In genomic region chr5:139644001-139644456, GRCh38 we compare ENCODE assay signal across 15 cellular contexts. TPM values are rescaled to one million over a fixed set of nuclear protein-coding genes. Genes with fewer than 3 reads are reported as not detected.
A peak's percentile ranks its signal among the peaks of the same experiment; 100 is the strongest.
DNase-seq lines count a peak whose midpoint lies in the region; ATAC-seq and TF ChIP-seq lines count a peak whose summit lies in the region.
"Had no signal": no experiment of that assay in that cellular context is flagged by ENCODE, and none has a peak within 500 bp of the region (broad histone marks: within the 10 kb centered on the region; RNA-seq: fewer than 3 reads in every experiment).

No MANE protein-coding gene starts in this region.

- H3K27ac ChIP-seq in right lobe of liver (peak overlapping the region; percentile 63 to 82 (median 66)), spleen (no peak overlapping the region)
- no peak overlapping the region for H3K27ac ChIP-seq in CD8-positive, alpha-beta T cell (ENCODE audit: low read depth, low read length)
- H3K27ac ChIP-seq: ascending aorta, parathyroid adenoma had no signal

- H3K36me3 Mint-ChIP-seq in activated B cell treated with CpG ODN at 0.5 μM for 24 hours (ENCODE audit: low read depth): no peaks in the 10 kb centered on the region
- H3K36me3 Mint-ChIP-seq in CD8-positive, alpha-beta T cell: no peaks in the 10 kb centered on the region
- H3K36me3 Mint-ChIP-seq: CD4-positive, alpha-beta memory T cell had no signal

- H3K27me3 Mint-ChIP-seq in activated B cell treated with CpG ODN at 0.5 μM for 24 hours: no peaks in the 10 kb centered on the region
- H3K27me3 Mint-ChIP-seq in CD8-positive, alpha-beta T cell (ENCODE audit: low read depth): peaks cover 5% of the 10 kb centered on the region

- CTCF ChIA-PET in activated B cell treated with CpG ODN at 0.5 μM for 24 hours (lab: Charles Lee): interaction anchor here (1.4 to 2.3 kb wide), 2 partner anchors 10 to 122 kb away, joined by 6 to 7 read pairs; no protein-coding TSS in a partner anchor
- CTCF ChIA-PET in CD8-positive, alpha-beta T cell (lab: Charles Lee): interaction anchor here (1.6 to 8.3 kb wide), 2 partner anchors 9 to 47 kb away, joined by 9 to 104 read pairs; no protein-coding TSS in a partner anchor

- no peaks in the 10 kb centered on the region for H3K36me3 ChIP-seq in right lobe of liver
- H3K36me3 ChIP-seq in spleen: no peaks in the 10 kb centered on the region
- H3K36me3 ChIP-seq in CD8-positive, alpha-beta T cell (ENCODE audit: insufficient read depth, low read length): no peaks in the 10 kb centered on the region
- H3K36me3 ChIP-seq: ascending aorta had no signal

- H3K27ac Mint-ChIP-seq in activated B cell treated with CpG ODN at 0.5 μM for 24 hours: peak overlapping the region; percentile 66
- no peak overlapping the region for H3K27ac Mint-ChIP-seq in CD8-positive, alpha-beta T cell
- H3K27ac Mint-ChIP-seq: stimulated activated naive CD8-positive, alpha-beta T cell treated with anti-CD3 and anti-CD28 coated beads, Interleukin-15, amount 100 ng/mL, for 72 hours had no signal

- DNase-seq in GM13977 (ENCODE audit: low spot score) (peak; percentile 8), activated B cell treated with CpG ODN at 0.5 μM for 24 hours (no peak), right lobe of liver (peak; percentile 65 to 91 (median 87)), spleen (peak; percentile 50), DMS 273 (lab: John Stamatoyannopoulos, UW; ENCODE audit: unreplicated experiment) (no peak), DMS53 treated with DMSO at 0.1 percent for 48 hours (lab: John Stamatoyannopoulos, UW; ENCODE audit: unreplicated experiment) (no peak)
- DNase-seq in CD8-positive, alpha-beta T cell: no peak
- DNase-seq: CD4-positive, alpha-beta memory T cell; NCI-H69; SHP77 treated with DMSO at 0.1 percent for 48 hours; stimulated activated CD4-positive, alpha-beta T cell treated with anti-CD3 and anti-CD28 coated beads, Interleukin-4, amount 100 ng/mL, for 24 hours had no signal

- H3K4me3 ChIP-seq in right lobe of liver (no peak overlapping the region), spleen (no peak overlapping the region)
- H3K4me3 ChIP-seq in CD8-positive, alpha-beta T cell (ENCODE audit: low read depth, low read length): no peak overlapping the region
- H3K4me3 ChIP-seq: ascending aorta had no signal

- H3K4me1 ChIP-seq in right lobe of liver: peaks cover 0 to 59% (median 33%) of the 10 kb centered on the region in 4 donors
- H3K4me1 ChIP-seq in spleen: peaks cover 16 to 79% (median 37%) of the 10 kb centered on the region in 6 donors
- peaks cover 22% of the 10 kb centered on the region for H3K4me1 ChIP-seq in CD8-positive, alpha-beta T cell (ENCODE audit: insufficient read depth, low read length)

- H3K9me3 ChIP-seq in right lobe of liver: no peaks in the 10 kb centered on the region
- H3K9me3 ChIP-seq in spleen: no peaks in the 10 kb centered on the region
- H3K9me3 ChIP-seq in CD8-positive, alpha-beta T cell (ENCODE audit: low read length): no peaks in the 10 kb centered on the region
- H3K9me3 ChIP-seq: ascending aorta had no signal

- no peaks in the 10 kb centered on the region for H3K27me3 ChIP-seq in right lobe of liver
- H3K27me3 ChIP-seq in spleen (replicated peaks in 1 of 7): peaks cover 0 to 25% (median 0%) of the 10 kb centered on the region in 7 donors
- no peaks in the 10 kb centered on the region for H3K27me3 ChIP-seq in CD8-positive, alpha-beta T cell (ENCODE audit: insufficient read depth, low read length)
- H3K27me3 ChIP-seq: ascending aorta had no signal

- in situ Hi-C loops in GM13977 (cut with MboI; ENCODE audit: low pct_unique_long_range_greater_than_20kb, low sequenced_read_pairs, unreplicated experiment): no loop called here

- WGBS in right lobe of liver (ENCODE audit: insufficient coverage, low coverage, low lambda C conversion rate, missing lambda C conversion rate): 67% methylated on average over 1 of the region's 5 CpGs
- WGBS in spleen, 5 donors: 83 to 90% (median 86%) methylated on average over 5 of the region's 5 CpGs

- TF ChIP-seq POLR2A in right lobe of liver (IDR thresholded peaks at IDR 0.05) (no peak), spleen (IDR thresholded peaks at IDR 0.05) (no peak)

- POLR2A ChIA-PET in activated B cell treated with CpG ODN at 0.5 μM for 24 hours (lab: Charles Lee): interaction anchor here (1.2 to 2.9 kb wide), 2 partner anchors 8 to 17 kb away, joined by 5 to 7 read pairs; no protein-coding TSS in a partner anchor
- POLR2A ChIA-PET in CD8-positive, alpha-beta T cell (lab: Charles Lee): interaction anchor here (0.5 to 7.3 kb wide), 3 partner anchors 10 to 125 kb away, joined by 3 to 42 read pairs (median 3); no protein-coding TSS in a partner anchor

- intact Hi-C loops in activated B cell treated with CpG ODN at 0.5 μM for 24 hours (cut with micrococcal nuclease): no loop called here
- intact Hi-C loops in right lobe of liver (cut with DNase I): loop anchor here in 1 of 2 donors (5.0 kb wide), 1 partner anchor 43 kb away; no protein-coding TSS in a partner anchor
- intact Hi-C loops in spleen (cut with DNase I; ENCODE audit: low total_unique reads): no loop called here
- intact Hi-C loops in CD8-positive, alpha-beta T cell (cut with DNase I, micrococcal nuclease): no loop called here

- no peaks in the 10 kb centered on the region for H3K9me3 Mint-ChIP-seq in activated B cell treated with CpG ODN at 0.5 μM for 24 hours
- no peaks in the 10 kb centered on the region for H3K9me3 Mint-ChIP-seq in CD8-positive, alpha-beta T cell
- H3K9me3 Mint-ChIP-seq: CD4-positive, alpha-beta memory T cell; stimulated activated naive CD8-positive, alpha-beta T cell treated with anti-CD3 and anti-CD28 coated beads, Interleukin-15, amount 100 ng/mL, for 72 hours had no signal

- TF ChIP-seq CTCF in GM13977 (IDR thresholded peaks at IDR 0.05; ENCODE audit: extremely low read depth, insufficient read depth, missing control alignments) (no peak), activated B cell treated with CpG ODN at 0.5 μM for 24 hours (IDR thresholded peaks at IDR 0.05) (no peak), right lobe of liver (IDR thresholded peaks at IDR 0.05) (no peak), spleen (IDR thresholded peaks at IDR 0.05 in 8 of 11, conservative IDR thresholded peaks at IDR 0.05 in 3 of 11) (no peak)
- TF ChIP-seq CTCF in CD8-positive, alpha-beta T cell (IDR thresholded peaks at IDR 0.05): no peak

- no peak overlapping the region for H3K4me3 Mint-ChIP-seq in activated B cell treated with CpG ODN at 0.5 μM for 24 hours
- no peak overlapping the region for H3K4me3 Mint-ChIP-seq in CD8-positive, alpha-beta T cell
- H3K4me3 Mint-ChIP-seq: CD4-positive, alpha-beta memory T cell; stimulated activated naive CD8-positive, alpha-beta T cell treated with anti-CD3 and anti-CD28 coated beads, Interleukin-15, amount 100 ng/mL, for 72 hours had no signal

- peaks cover 73% of the 10 kb centered on the region for H3K4me1 Mint-ChIP-seq in activated B cell treated with CpG ODN at 0.5 μM for 24 hours
- H3K4me1 Mint-ChIP-seq in CD8-positive, alpha-beta T cell (ENCODE audit: low read depth): peaks cover 33% of the 10 kb centered on the region

- ATAC-seq in activated B cell treated with CpG ODN at 0.5 μM for 24 hours (ENCODE audit: low read depth): no peak
- peak; percentile 23 to 62 (median 40) for ATAC-seq in right lobe of liver
- no peak for ATAC-seq in HG03469 (IDR thresholded peaks at IDR 0.05; ENCODE audit: unreplicated experiment)
- ATAC-seq in CD8-positive, alpha-beta T cell: no peak
- ATAC-seq: stimulated activated naive CD8-positive, alpha-beta T cell treated with anti-CD3 and anti-CD28 coated beads, Interleukin-15, amount 100 ng/mL, for 72 hours had no signal

RNA-seq across cellular contexts. Expression of gene CXXC5, which starts 4.1 kb away (rescaled TPM):
- total RNA-seq in activated B cell treated with CpG ODN at 0.5 μM for 24 hours: 94.9 and 115 TPM in 2 replicates
- total RNA-seq in right lobe of liver: 10 to 100 TPM; 44.5 to 84.9 (median 66.4) TPM
- total RNA-seq in spleen: 10 to 100 TPM; 57.5 to 69.5 (median 62.8) TPM
- polyA plus RNA-seq in spleen: 10 to 100 TPM; 46.4 to 69.5 (median 60.8) TPM
- 1 to 10 TPM; 4.1 to 4.7 TPM for total RNA-seq in CD8-positive, alpha-beta T cell

Comparison
In these comparisons a context has a peak if more than half of its experiments do, and no peak if none do; other contexts are left out.
1. DNase-seq: peak in GM13977 (single experiment), right lobe of liver (3 of 3) and spleen (single experiment); none in activated B cell treated with CpG ODN at 0.5 μM for 24 hours (single experiment), DMS 273 (single experiment), CD8-positive, alpha-beta T cell (0 of 7) and DMS53 treated with DMSO at 0.1 percent for 48 hours (single experiment).
2. ATAC-seq: peak in right lobe of liver (4 of 4); none in activated B cell treated with CpG ODN at 0.5 μM for 24 hours (single experiment), HG03469 (single experiment) and CD8-positive, alpha-beta T cell (single experiment).
3. H3K27ac ChIP-seq: peak in right lobe of liver (3 of 3); none in spleen (0 of 8) and CD8-positive, alpha-beta T cell (single experiment).
4. RNA of gene CXXC5, which starts 4.1 kb away (total RNA-seq): 94.9 to 115 TPM in activated B cell treated with CpG ODN at 0.5 μM for 24 hours, 44.5 to 84.9 TPM in right lobe of liver and 57.5 to 69.5 TPM in spleen; 4.1 to 4.7 TPM in CD8-positive, alpha-beta T cell; every median in the first group is over 4 times any median in the second.